ENCODE assay signal across 10 cellular contexts in genomic region chr2:150152240-150152639, GRCh38.
"Had no signal": no experiment of that assay in that cellular context is flagged by ENCODE, and none has a peak within 500 bp of the region (broad histone marks: within the 10 kb centered on the region; RNA-seq: fewer than 3 reads in every experiment).

No MANE protein-coding gene starts in this region.

- H3K9ac ChIP-seq: GM23248 had no signal

- H3K4me1 ChIP-seq: HAP-1 had no signal

- FAIRE-seq: HepG2 had no signal

- H3K27me3 Mint-ChIP-seq: IgD-negative memory B cell had no signal

- H3K4me1 Mint-ChIP-seq: IgD-negative memory B cell had no signal

- H3K4me3 Mint-ChIP-seq: HFFc6, IgD-negative memory B cell had no signal

- H3K9me3 ChIP-seq: HAP-1 had no signal

- H3K4me3 ChIP-seq: GM23248, HAP-1 had no signal

- H3K36me3 ChIP-seq: HAP-1 had no signal

- DNase-seq: GM23248, GOT3, H7, HFFc6, KG1 had no signal

- H2AFZ ChIP-seq: GM23248 had no signal

- H3K36me3 Mint-ChIP-seq: IgD-negative memory B cell had no signal

- H3K27ac Mint-ChIP-seq: HFFc6, IgD-negative memory B cell had no signal

- ATAC-seq: HCT116, HepG2 had no signal

- H3K27ac ChIP-seq: GM23248, HL-60 had no signal
